Comparison of ENCODE assay signal across 9 cellular contexts in the genomic region with DNA sequence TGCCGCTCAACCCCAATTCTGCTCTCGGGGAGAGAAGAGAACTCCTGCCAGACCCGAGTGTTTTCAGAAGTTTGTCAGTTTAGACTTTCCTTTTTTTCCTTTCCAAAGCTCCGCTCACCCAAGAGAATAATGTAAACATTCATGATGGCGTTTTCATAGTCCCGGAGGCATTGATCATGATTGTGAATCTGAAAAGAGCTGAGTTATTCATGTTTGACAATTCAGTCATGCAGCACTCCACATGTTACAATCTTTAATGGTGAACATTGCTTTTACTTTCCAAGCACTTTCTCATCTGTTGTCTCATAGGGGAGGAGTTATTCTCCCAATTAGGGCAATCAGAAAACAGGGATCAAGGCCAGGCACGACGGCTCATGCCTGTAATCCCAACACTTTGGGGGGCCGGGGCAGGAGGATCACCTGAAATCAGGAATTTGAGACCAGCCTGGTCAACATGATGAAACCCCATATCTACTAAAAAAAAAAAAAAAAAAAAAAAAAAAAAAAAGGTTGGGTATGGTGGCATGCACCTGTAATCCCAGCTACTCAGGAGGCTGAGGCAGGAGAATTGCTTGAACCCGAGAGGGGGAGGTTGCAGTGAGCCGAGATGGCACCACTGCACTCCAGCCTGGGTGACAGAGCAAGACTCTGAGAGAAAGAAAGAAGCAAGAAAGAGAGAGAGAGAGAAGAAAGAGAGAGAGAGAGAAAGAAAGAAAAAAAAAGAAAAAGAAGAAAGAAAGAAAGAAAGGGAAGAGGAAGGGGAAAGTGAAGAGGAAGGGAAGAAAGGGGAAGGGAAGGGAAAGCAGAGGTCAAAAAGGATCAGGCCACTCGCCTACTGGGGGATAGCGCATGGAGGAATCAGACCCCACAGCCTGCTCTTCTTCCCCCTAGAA.
DNase-seq lines count a peak whose midpoint lies in the region; ATAC-seq and TF ChIP-seq lines count a peak whose summit lies in the region.
"Had no signal": no experiment of that assay in that cellular context is flagged by ENCODE, and none has a peak within 500 bp of the region (broad histone marks: within the 10 kb centered on the region; RNA-seq: fewer than 3 reads in every experiment).

No MANE protein-coding gene starts in this region.

- H3K27me3 Mint-ChIP-seq in brain, result peaks cover 10% of the 10 kb centered on the region

- H3K9me3 Mint-ChIP-seq in brain, result peaks cover 0 to 3% (median 0%) of the 10 kb centered on the region in 5 experiments

- peak overlapping the region; percentile 71 for H3K27ac ChIP-seq in layer of hippocampus (ENCODE audit: low read depth, low read length)

- no peaks in the 10 kb centered on the region for H3K9me3 ChIP-seq in MG63
- H3K9me3 ChIP-seq: SK-N-SH had no signal

- peak overlapping the region; percentile 89 to 100 (median 95) for H3K27ac Mint-ChIP-seq in brain

- TF ChIP-seq CTCF in brain (conservative IDR thresholded peaks at IDR 0.05), result no peak

- H3K4me1 Mint-ChIP-seq in brain, result peaks cover 88% of the 10 kb centered on the region

- DNase-seq in MG63 (no peak), superior temporal gyrus (ENCODE audit: extremely low spot score) (peak; percentile 63), activated gamma-delta T cell treated with Interleukin-2 at 50 U/mL for 16 hours (no peak), left lobe of liver (ENCODE audit: low spot score) (no peak), LoVo (ENCODE audit: low spot score) (no peak), EL (no peak)
- DNase-seq: SK-N-SH had no signal

- no peaks in the 10 kb centered on the region for H3K36me3 ChIP-seq in MG63

- H3K4me3 ChIP-seq in MG63, result peak overlapping the region; percentile 40

- no peaks in the 10 kb centered on the region for H3K36me3 Mint-ChIP-seq in brain

- no peak for ATAC-seq in left lobe of liver

- H3K4me3 Mint-ChIP-seq in brain, result peak overlapping the region; percentile 82 to 89 (median 82)

- H3K27me3 ChIP-seq in MG63 (peaks cover 11% of the 10 kb centered on the region), layer of hippocampus (ENCODE audit: control insufficient read depth, insufficient read depth, low read length) (no peaks in the 10 kb centered on the region)
